8 cellular contexts compared by ENCODE assay signal in the genomic region with DNA sequence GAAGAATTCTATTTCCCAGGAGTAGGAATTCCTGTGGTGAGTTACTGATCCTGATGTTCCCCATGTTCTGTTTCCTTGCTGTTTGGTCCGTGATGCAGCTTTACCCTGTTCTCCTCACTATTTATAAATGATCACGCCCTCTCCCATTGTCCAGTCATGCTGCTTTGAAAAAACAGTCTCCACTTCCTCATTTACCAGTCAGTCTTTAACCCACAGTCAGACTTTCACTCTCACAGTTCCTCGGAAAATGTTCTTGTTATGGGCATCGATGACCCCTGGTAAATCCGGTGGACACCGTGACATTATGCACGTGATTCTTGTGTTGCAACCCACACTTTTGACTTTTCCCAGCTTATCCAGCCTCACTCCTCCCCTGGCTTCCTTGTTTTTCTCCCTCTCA. TPM values are rescaled to one million over a fixed set of nuclear protein-coding genes. Genes with fewer than 3 reads are reported as not detected.
A peak's percentile ranks its signal among the peaks of the same experiment; 100 is the strongest.
DNase-seq lines count a peak whose midpoint lies in the region; ATAC-seq and TF ChIP-seq lines count a peak whose summit lies in the region.

No MANE protein-coding gene starts in this region.

- no peak for TF ChIP-seq CTCF in RWPE1 (conservative IDR thresholded peaks at IDR 0.05; ENCODE audit: low read depth)

- ATAC-seq in GM18519 (IDR thresholded peaks at IDR 0.05; ENCODE audit: low FRiP score, unreplicated experiment) (peak; percentile 98), HG02642 (IDR thresholded peaks at IDR 0.05; ENCODE audit: poor library complexity, unreplicated experiment) (peak; percentile 96), left colon (peak; percentile 86)

- intact Hi-C loops in left colon (cut with DNase I, micrococcal nuclease) = no loop called here

- no peak overlapping the region for H3K27ac ChIP-seq in RWPE1

- POLR2A ChIA-PET in RWPE1 (lab: Yijun Ruan, JAX; ENCODE audit: low non-redundant PET) = no interaction called here

- CTCF ChIA-PET in RWPE1 (lab: Yijun Ruan, JAX) = no interaction called here

- DNase-seq in NOMO-1 treated with DMSO at 0.1 percent for 48 hours (lab: John Stamatoyannopoulos, UW; ENCODE audit: unreplicated experiment) (peak; percentile 88), left colon (peak in 1 of 2 donors; percentile 30), RWPE1 (ENCODE audit: low spot score) (no peak), HPDE6-E6E7 (ENCODE audit: extremely low spot score) (no peak), NCI-H345 (lab: John Stamatoyannopoulos, UW) (no peak), NCI-H2227 treated with DMSO at 0.1 percent for 48 hours (lab: John Stamatoyannopoulos, UW) (no peak)

RNA-seq across cellular contexts. Expression of gene SCIN, which starts 14.4 kb away (rescaled TPM):
- 10 to 100 TPM; 76.6 to 95.5 TPM for total RNA-seq in left colon
